20 cellular contexts compared by ENCODE assay signal in the genomic region with DNA sequence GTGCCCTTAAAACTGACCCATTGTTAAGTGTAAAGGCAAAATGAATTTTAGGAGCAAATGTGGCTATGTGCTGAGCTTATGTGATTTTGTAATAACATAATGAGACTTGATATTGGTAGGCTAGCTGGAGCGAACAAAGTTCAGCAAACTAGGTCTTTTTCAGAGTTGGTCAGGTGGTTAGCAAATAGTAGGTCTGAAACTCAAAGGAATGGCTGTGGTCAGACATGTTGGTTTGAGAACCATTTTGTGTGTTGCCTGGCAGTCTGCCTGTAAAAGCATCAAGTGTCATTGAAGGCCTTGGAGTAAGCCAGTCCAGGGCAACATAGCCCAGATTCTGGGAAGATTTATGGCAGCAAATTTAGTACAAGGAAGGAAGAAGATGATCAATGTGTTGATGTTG.
"Had no signal": no experiment of that assay in that cellular context is flagged by ENCODE, and none has a peak within 500 bp of the region (broad histone marks: within the 10 kb centered on the region; RNA-seq: fewer than 3 reads in every experiment).

No MANE protein-coding gene starts in this region.

- DNase-seq: activated CD4-positive, alpha-beta T cell treated with anti-CD3 and anti-CD28 coated beads, Interleukin-2, amount 50 U/mL, for 1 hour; activated CD4-positive, CD25-positive, alpha-beta regulatory T cell; activated gamma-delta T cell; activated T-cell treated with anti-CD3 and anti-CD28 coated beads, Interleukin-2, amount 50 U/mL, for 4 hours; anterior cingulate cortex; effector CD8-positive, alpha-beta T cell; left cardiac atrium; mammary epithelial cell; naive thymus-derived CD8-positive, alpha-beta T cell; sigmoid colon; stimulated activated CD4-positive, alpha-beta T cell treated with anti-CD3 and anti-CD28 coated beads, Interleukin-12 subunit alpha, Interleukin-12 subunit beta, amount 100 ng/mL, for 4 hours; stimulated activated CD4-positive, alpha-beta T cell treated with anti-CD3 and anti-CD28 coated beads, Interleukin-2, amount 100 ng/mL, for 48 hours; stimulated activated CD8-positive, alpha-beta memory T cell treated with anti-CD3 and anti-CD28 coated beads, Interleukin-4, amount 100 ng/mL, for 48 hours; T-helper 17 cell; testis; upper lobe of right lung had no signal

- H3K4me3 Mint-ChIP-seq: activated naive CD8-positive, alpha-beta T cell; activated T-cell treated with anti-CD3 and anti-CD28 coated beads, Interleukin-2, amount 50 U/mL, for 4 hours; naive thymus-derived CD8-positive, alpha-beta T cell; stimulated activated naive CD8-positive, alpha-beta T cell treated with anti-CD3 and anti-CD28 coated beads, Interleukin-15, Interleukin-2, amounts not matched to agents 100 ng/mL and 50 ng/mL, for 24 hours; T-helper 17 cell had no signal

- H3K27me3 ChIP-seq: neutrophil, sigmoid colon, testis, upper lobe of right lung had no signal

- H3K4me1 ChIP-seq: testis, upper lobe of right lung had no signal

- H3K9me3 Mint-ChIP-seq: activated T-cell treated with anti-CD3 and anti-CD28 coated beads, Interleukin-2, amount 50 U/mL, for 4 hours; naive thymus-derived CD8-positive, alpha-beta T cell; stimulated activated naive CD8-positive, alpha-beta T cell treated with anti-CD3 and anti-CD28 coated beads, Interleukin-15, Interleukin-2, amounts not matched to agents 100 ng/mL and 50 ng/mL, for 24 hours had no signal

- H3K27ac ChIP-seq: coronary artery, neutrophil, sigmoid colon, testis, upper lobe of right lung had no signal

- H3K4me3 ChIP-seq: coronary artery, sigmoid colon, testis, upper lobe of right lung had no signal

- ATAC-seq: activated T-cell treated with anti-CD3 and anti-CD28 coated beads, Interleukin-2, amount 50 U/mL, for 4 hours; left cardiac atrium; naive thymus-derived CD8-positive, alpha-beta T cell; T-helper 17 cell; upper lobe of right lung had no signal

- H3K27ac Mint-ChIP-seq: activated naive CD8-positive, alpha-beta T cell; stimulated activated naive CD8-positive, alpha-beta T cell treated with anti-CD3 and anti-CD28 coated beads, Interleukin-15, Interleukin-2, amounts not matched to agents 100 ng/mL and 50 ng/mL, for 24 hours; T-helper 17 cell had no signal

- H3K27me3 Mint-ChIP-seq: activated naive CD8-positive, alpha-beta T cell; naive thymus-derived CD8-positive, alpha-beta T cell; stimulated activated naive CD8-positive, alpha-beta T cell treated with anti-CD3 and anti-CD28 coated beads, Interleukin-15, Interleukin-2, amounts not matched to agents 100 ng/mL and 50 ng/mL, for 24 hours; T-helper 17 cell had no signal
